15 cellular contexts compared by ENCODE assay signal in the genomic region with DNA sequence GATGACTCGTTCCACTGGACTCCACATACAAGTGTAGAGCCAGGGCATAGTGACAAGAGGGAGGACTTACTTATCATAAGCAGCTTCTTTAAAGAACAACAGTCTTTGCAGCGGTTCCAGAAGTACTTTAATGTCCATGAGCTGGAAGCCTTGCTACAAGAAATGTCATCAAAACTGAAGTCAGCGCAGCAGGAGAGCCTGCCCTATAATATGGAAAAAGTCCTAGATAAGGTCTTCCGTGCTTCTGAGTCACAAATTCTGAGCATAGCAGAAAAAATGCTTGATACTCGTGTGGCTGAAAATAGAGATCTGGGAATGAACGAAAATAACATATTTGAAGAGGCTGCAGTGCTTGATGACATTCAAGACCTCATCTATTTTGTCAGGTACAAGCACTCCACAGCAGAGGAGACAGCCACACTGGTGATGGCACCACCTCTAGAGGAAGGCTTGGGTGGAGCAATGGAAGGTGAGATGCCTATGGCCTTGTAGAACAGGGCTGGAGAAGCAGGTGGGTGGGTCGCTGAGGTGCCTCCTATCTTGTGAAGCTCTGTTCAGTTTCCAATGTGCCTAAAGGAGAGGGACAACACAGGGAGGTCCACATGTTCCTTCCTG.
"Had no signal": no experiment of that assay in that cellular context is flagged by ENCODE, and none has a peak within 500 bp of the region (broad histone marks: within the 10 kb centered on the region; RNA-seq: fewer than 3 reads in every experiment).

No MANE protein-coding gene starts in this region.

- H3K4me1 Mint-ChIP-seq: nephron had no signal

- H3K4me3 Mint-ChIP-seq: activated T-helper 17 cell treated with anti-CD3 and anti-CD28 coated beads, Interleukin-2, amount 50 U/mL, for 72 hours; nephron had no signal

- H3K79me2 ChIP-seq: hepatocyte had no signal

- H3K9me3 Mint-ChIP-seq: activated T-helper 17 cell treated with anti-CD3 and anti-CD28 coated beads, Interleukin-2, amount 50 U/mL, for 72 hours; nephron had no signal

- H3K9me3 ChIP-seq: breast epithelium, right atrium auricular region had no signal

- H3K27me3 Mint-ChIP-seq: activated T-helper 17 cell treated with anti-CD3 and anti-CD28 coated beads, Interleukin-2, amount 50 U/mL, for 72 hours had no signal

- DNase-seq: activated CD4-positive, CD25-positive, alpha-beta regulatory T cell treated with anti-CD3 and anti-CD28 coated beads, Interleukin-2, amount 50 U/mL, for 72 hours; activated naive CD4-positive, alpha-beta T cell treated with Interleukin-2 at 50 U/mL for 16 hours; left ventricle myocardium superior; mesendoderm; stimulated activated CD4-positive, alpha-beta T cell treated with anti-CD3 and anti-CD28 coated beads, Interleukin-4, amount 100 ng/mL, for 24 hours; stimulated activated CD8-positive, alpha-beta memory T cell treated with anti-CD3 and anti-CD28 coated beads, Interleukin-4, amount 100 ng/mL, for 48 hours; stimulated activated naive CD8-positive, alpha-beta T cell treated with anti-CD3 and anti-CD28 coated beads, Interleukin-15, Interleukin-2, amounts not matched to agents 100 U/mL and 50 U/mL, for 24 hours; T-helper 1 cell; T1000 had no signal

- H3K27me3 ChIP-seq: breast epithelium, hepatocyte, right atrium auricular region had no signal

- H3K27ac Mint-ChIP-seq: activated T-helper 17 cell treated with anti-CD3 and anti-CD28 coated beads, Interleukin-2, amount 50 U/mL, for 72 hours; nephron had no signal

- H3K4me1 ChIP-seq: breast epithelium, right atrium auricular region had no signal

- H2AFZ ChIP-seq: hepatocyte had no signal

- H3K4me2 ChIP-seq: hepatocyte had no signal

- H3K4me3 ChIP-seq: breast epithelium, hepatocyte, right atrium auricular region, skin epidermis had no signal

- H3K27ac ChIP-seq: hepatocyte, skin epidermis had no signal
